Comparison of ENCODE assay signal across 8 cellular contexts in genomic region chr13:64077132-64077835, GRCh38.
DNase-seq lines count a peak whose midpoint lies in the region; ATAC-seq, FAIRE-seq and TF ChIP-seq lines count a peak whose summit lies in the region.
"Not testable (repeated sequence)": the region's sequence is repeated elsewhere in the genome, so short reads cannot be mapped to it uniquely, and the experiment has no call there.

No MANE protein-coding gene starts in this region.

- BruUV-seq in K562 (replicated peaks; lab: Mats Ljungman, UMichigan); HepG2 (replicated peaks; lab: Mats Ljungman, UMichigan): not testable (repeated sequence)

- not testable (repeated sequence) for H3K27me3 ChIP-seq in K562 (ENCODE audit: control insufficient read depth in 2 of 2, insufficient read depth in 2 of 2, low read length in 2 of 2); HepG2 (ENCODE audit: control insufficient read depth in 1 of 2, insufficient read depth in 2 of 2, low read length in 2 of 2); sigmoid colon

- not testable (repeated sequence) for FAIRE-seq in K562 (lab: Jason Lieb, UNC); HepG2 (lab: Jason Lieb, UNC)

- H4K20me1 ChIP-seq in K562 (replicated peaks; ENCODE audit: control insufficient read depth, insufficient read depth, low read length); HepG2 (ENCODE audit: insufficient read depth, low read length): not testable (repeated sequence)

- not testable (repeated sequence) for H3K4me1 ChIP-seq in K562 (replicated peaks in 1 of 2; ENCODE audit: control insufficient read depth in 2 of 2, insufficient read depth in 2 of 2, low read length in 2 of 2); sigmoid colon
- peaks cover 13% of the 10 kb centered on the region for H3K4me1 ChIP-seq in HepG2 (ENCODE audit: insufficient read depth, low read length)

- CTCF ChIA-PET in K562 (lab: Yijun Ruan, JAX; ENCODE audit: low intra/inter-chr PET ratio); HepG2 (lab: Yijun Ruan, JAX; ENCODE audit: low intra/inter-chr PET ratio, low total read pairs): not testable (repeated sequence)

- intact Hi-C loops in K562 (cut with micrococcal nuclease); HepG2 (cut with micrococcal nuclease; ENCODE audit: unreplicated experiment); sigmoid colon (cut with DNase I): not testable (repeated sequence)

- H3K9me3 ChIP-seq in K562 (replicated peaks; ENCODE audit: control insufficient read depth, insufficient read depth, low read depth, low read length); HepG2 (ENCODE audit: low read length); sigmoid colon: not testable (repeated sequence)

- peak overlapping the region; percentile 95 for H3K4me2 ChIP-seq in K562 (ENCODE audit: insufficient read depth, low read length)
- H3K4me2 ChIP-seq in HepG2 (ENCODE audit: low read depth, low read length): peak overlapping the region; percentile 62; the same call in 1 of the 2 replicates

- not testable (repeated sequence) for TF ChIP-seq POLR2A in K562 (conservative IDR thresholded peaks at IDR 0.05); sigmoid colon (IDR thresholded peaks at IDR 0.05)
- 0 out of 4 replicates have a peak, but pooled peaks of 1 of the 2 experiments have one; percentile 22 for TF ChIP-seq POLR2A in HepG2 (IDR thresholded peaks at IDR 0.05; ENCODE audit: insufficient read depth in 1 of 2, low read depth in 2 of 2, low read length in 2 of 2)

- in situ Hi-C loops in K562 (cut with MboI); HepG2 (cut with HindIII; ENCODE audit: extremely low pct_ligation_motif_present, low pct_unique_long_range_greater_than_20kb): not testable (repeated sequence)

- ATAC-seq in K562, HepG2: not testable (repeated sequence)

- 66% methylated on average over 6 of the region's 36 CpGs for WGBS in K562 (ENCODE audit: insufficient coverage, low coverage, missing lambda C conversion rate)
- 89% methylated on average over 18 of the region's 36 CpGs for WGBS in HepG2 (ENCODE audit: low lambda C conversion rate)
- WGBS in sigmoid colon, 2 donors: 93 to 94% methylated on average over 36 of the region's 36 CpGs

- peak overlapping the region; percentile 81 to 86; a peak in 3 of 4 replicates for H3K9ac ChIP-seq in K562 (ENCODE audit: insufficient read depth in 1 of 2, low read depth in 2 of 2, low read length in 2 of 2)
- not testable (repeated sequence) for H3K9ac ChIP-seq in HepG2 (ENCODE audit: insufficient read depth, low read depth, low read length)

- H3K36me3 ChIP-seq in K562 (ENCODE audit: control insufficient read depth, insufficient read depth, low read length); HepG2 (replicated peaks in 1 of 2; ENCODE audit: control insufficient read depth in 1 of 2, insufficient read depth in 2 of 2, low read length in 2 of 2); sigmoid colon: not testable (repeated sequence)

- not testable (repeated sequence) for TF ChIP-seq RAD21 in K562 (CRISPR knock-in tag; conservative IDR thresholded peaks at IDR 0.05 in 1 of 2, IDR thresholded peaks at IDR 0.05 in 1 of 2); HepG2 (CRISPR knock-in tag; IDR thresholded peaks at IDR 0.05)

- peak overlapping the region; percentile 59 for H3K27ac ChIP-seq in K562 (ENCODE audit: extremely low read depth, low read depth, low read length)
- H3K27ac ChIP-seq in HepG2 (ENCODE audit: extremely low read length, insufficient read depth, low read length); sigmoid colon: not testable (repeated sequence)

- H3K4me3 ChIP-seq in K562 (peak overlapping the region; percentile 69), HepG2 (replicated peaks in 1 of 3; ENCODE audit: insufficient read depth in 1 of 3, low read depth in 2 of 3, low read length in 3 of 3) (peak overlapping the region in 1 of 3 experiments; percentile 98; a peak in 2 of 6 replicates)
- H3K4me3 ChIP-seq in sigmoid colon: not testable (repeated sequence)

- peak; percentile 25 for DNase-seq in DMS114 treated with DMSO at 0.1 percent for 48 hours (lab: John Stamatoyannopoulos, UW; ENCODE audit: unreplicated experiment)
- peak; percentile 38 for DNase-seq in HT1080 (ENCODE audit: low read depth)
- peak; percentile 78 for DNase-seq in NCI-H1105 treated with DMSO at 0.1 percent for 48 hours (lab: John Stamatoyannopoulos, UW)
- DNase-seq in NCI-H187 treated with DMSO at 0.1 percent for 48 hours (lab: John Stamatoyannopoulos, UW): peak; percentile 22
- peak; percentile 65 for DNase-seq in SHP77 treated with DMSO at 0.1 percent for 48 hours (lab: John Stamatoyannopoulos, UW)
- peak in 1 of 4 experiments; percentile 41 for DNase-seq in K562 (ENCODE audit: extremely low read depth in 1 of 4, low spot score in 3 of 4)
- DNase-seq in HepG2 (ENCODE audit: low spot score): peak; percentile 2
- DNase-seq in sigmoid colon: peak; percentile 52

- H3K9me1 ChIP-seq in K562 (ENCODE audit: control insufficient read depth, insufficient read depth, low read length): not testable (repeated sequence)

- not testable (repeated sequence) for TF ChIP-seq CTCF in K562 (IDR thresholded peaks at IDR 0.05 in 2 of 3, conservative IDR thresholded peaks at IDR 0.05 in 1 of 3; ENCODE audit: insufficient read depth in 2 of 3, low read depth in 1 of 3, low read length in 3 of 3); HepG2 (CRISPR knock-in tag; IDR thresholded peaks at IDR 0.05); sigmoid colon (IDR thresholded peaks at IDR 0.05)

- H3K79me2 ChIP-seq in K562 (ENCODE audit: control insufficient read depth, insufficient read depth, low read length) (peaks cover 38% of the 10 kb centered on the region), HepG2 (ENCODE audit: insufficient read depth, low read length) (peaks cover 32% of the 10 kb centered on the region)

- POLR2A ChIA-PET in K562 (lab: Yijun Ruan, JAX); HepG2 (lab: Yijun Ruan, JAX): not testable (repeated sequence)

- TF ChIP-seq EP300 in K562 (IDR thresholded peaks at IDR 0.05; ENCODE audit: low read length); HepG2 (IDR thresholded peaks at IDR 0.05; ENCODE audit: low read depth in 2 of 2, low read length in 2 of 2); HepG2 (CRISPR knock-in tag; IDR thresholded peaks at IDR 0.05; ENCODE audit: borderline replicate concordance); sigmoid colon (IDR thresholded peaks at IDR 0.05): not testable (repeated sequence)

- H2AFZ ChIP-seq in K562 (ENCODE audit: low read depth, low read length): peak overlapping the region; percentile 81; the same call in 1 of the 2 replicates
- not testable (repeated sequence) for H2AFZ ChIP-seq in HepG2 (ENCODE audit: low read length)

TF ChIP-seq in K562, 482 proteins besides CTCF, POLR2A, EP300 and RAD21 (continues in another document):
- TF ChIP-seq NFYB (IDR thresholded peaks at IDR 0.05; ENCODE audit: extremely low read depth, insufficient read length) (peak; percentile 55), CHAMP1 (IDR thresholded peaks at IDR 0.05) (0 out of 2 replicates have a peak, but pooled peaks have one; percentile 19)

TF ChIP-seq in HepG2, 621 proteins besides CTCF, POLR2A, EP300 and RAD21:
- peak; percentile 59 for TF ChIP-seq NFYB (CRISPR knock-in tag; IDR thresholded peaks at IDR 0.05)
- TF ChIP-seq ZBTB38 (CRISPR knock-in tag; IDR thresholded peaks at IDR 0.05): 0 out of 2 replicates have a peak, but pooled peaks have one; percentile 29
- TF ChIP-seq NFYC (CRISPR knock-in tag; IDR thresholded peaks at IDR 0.05): peak; percentile 60
- TF ChIP-seq PHF8 (CRISPR knock-in tag; IDR thresholded peaks at IDR 0.05): peak; percentile 0; the same call in 1 of the 2 replicates
